ENCODE assay signal across 22 cellular contexts in genomic region chr1:106173101-106173500, GRCh38.
"Had no signal": no experiment of that assay in that cellular context is flagged by ENCODE, and none has a peak within 500 bp of the region (broad histone marks: within the 10 kb centered on the region; RNA-seq: fewer than 3 reads in every experiment).

No MANE protein-coding gene starts in this region.

- H3K27me3 ChIP-seq: breast epithelium, esophagus muscularis mucosa, sigmoid colon, stomach, suprapubic skin, tibial nerve had no signal

- H3K36me3 ChIP-seq: breast epithelium, esophagus muscularis mucosa, left ventricle myocardium inferior, sigmoid colon, stomach, suprapubic skin, tibial nerve had no signal

- H3K4me2 ChIP-seq: smooth muscle cell had no signal

- H3K27ac Mint-ChIP-seq: activated CD4-positive, alpha-beta memory T cell treated with anti-CD3 and anti-CD28 coated beads for 36 hours; activated naive CD4-positive, alpha-beta T cell treated with anti-CD3 and anti-CD28 coated beads for 36 hours; activated naive CD8-positive, alpha-beta T cell treated with anti-CD3 and anti-CD28 coated beads, Interleukin-2, amount 10 ng/mL, durations not matched to agents 7 days and 5 days; effector memory CD8-positive, alpha-beta T cell; mesothelial cell of epicardium; natural killer cell; stimulated activated memory B cell treated with anti-CD40 and anti-IgM and Interleukin-4, amounts not matched to agents 10 μg/mL and 1 μg/mL and 100 μg/mL, for 72 hours had no signal

- H3K4me1 Mint-ChIP-seq: activated naive CD8-positive, alpha-beta T cell treated with anti-CD3 and anti-CD28 coated beads, Interleukin-2, amount 10 ng/mL, durations not matched to agents 7 days and 5 days; central memory CD8-positive, alpha-beta T cell; mesothelial cell of epicardium; natural killer cell; stimulated activated memory B cell treated with anti-CD40 and anti-IgM and Interleukin-4, amounts not matched to agents 10 μg/mL and 1 μg/mL and 100 μg/mL, for 72 hours had no signal

- H3K4me3 ChIP-seq: breast epithelium, esophagus muscularis mucosa, left ventricle myocardium inferior, sigmoid colon, smooth muscle cell, stomach, suprapubic skin, tibial nerve had no signal

- H3K36me3 Mint-ChIP-seq: activated CD4-positive, alpha-beta memory T cell treated with anti-CD3 and anti-CD28 coated beads for 36 hours; activated naive CD8-positive, alpha-beta T cell treated with anti-CD3 and anti-CD28 coated beads, Interleukin-2, amount 10 ng/mL, durations not matched to agents 7 days and 5 days; mesothelial cell of epicardium; stimulated activated memory B cell treated with anti-CD40 and anti-IgM and Interleukin-4, amounts not matched to agents 10 μg/mL and 1 μg/mL and 100 μg/mL, for 72 hours had no signal

- H3K27me3 Mint-ChIP-seq: activated CD4-positive, alpha-beta memory T cell treated with anti-CD3 and anti-CD28 coated beads for 36 hours; activated naive CD8-positive, alpha-beta T cell treated with anti-CD3 and anti-CD28 coated beads, Interleukin-2, amount 10 ng/mL, durations not matched to agents 7 days and 5 days; central memory CD8-positive, alpha-beta T cell; effector memory CD8-positive, alpha-beta T cell; stimulated activated memory B cell treated with anti-CD40 and anti-IgM and Interleukin-4, amounts not matched to agents 10 μg/mL and 1 μg/mL and 100 μg/mL, for 72 hours had no signal

- H3K4me1 ChIP-seq: breast epithelium, esophagus muscularis mucosa, left ventricle myocardium inferior, sigmoid colon, stomach, suprapubic skin, tibial nerve had no signal

- H3K4me3 Mint-ChIP-seq: activated CD4-positive, alpha-beta memory T cell treated with anti-CD3 and anti-CD28 coated beads for 36 hours; activated naive CD4-positive, alpha-beta T cell treated with anti-CD3 and anti-CD28 coated beads for 36 hours; activated naive CD8-positive, alpha-beta T cell treated with anti-CD3 and anti-CD28 coated beads, Interleukin-2, amount 10 ng/mL, durations not matched to agents 7 days and 5 days; central memory CD8-positive, alpha-beta T cell; effector memory CD8-positive, alpha-beta T cell; mesothelial cell of epicardium; natural killer cell; stimulated activated memory B cell treated with anti-CD40 and anti-IgM and Interleukin-4, amounts not matched to agents 10 μg/mL and 1 μg/mL and 100 μg/mL, for 72 hours had no signal

- DNase-seq: activated CD4-positive, alpha-beta memory T cell treated with anti-CD3 and anti-CD28 coated beads for 36 hours; activated CD4-positive, alpha-beta T cell treated with anti-CD3 and anti-CD28 coated beads for 4 hours; activated CD4-positive, CD25-positive, alpha-beta regulatory T cell; activated naive CD4-positive, alpha-beta T cell treated with anti-CD3 and anti-CD28 coated beads for 36 hours; activated naive CD8-positive, alpha-beta T cell treated with anti-CD3 and anti-CD28 coated beads, Interleukin-2, amount 10 ng/mL, durations not matched to agents 7 days and 5 days; activated T-cell treated with anti-CD3 and anti-CD28 coated beads, Interleukin-2, amount 50 U/mL, for 48 hours; amniotic stem cell; effector memory CD8-positive, alpha-beta T cell; hippocampal formation; left ventricle myocardium inferior; natural killer cell; sigmoid colon; stimulated activated CD4-positive, alpha-beta T cell treated with anti-CD3 and anti-CD28 coated beads, Interleukin-15, amount 100 ng/mL, for 24 hours; stomach had no signal

- H3K9me3 ChIP-seq: esophagus muscularis mucosa, sigmoid colon, suprapubic skin had no signal

- H3K27ac ChIP-seq: breast epithelium, esophagus muscularis mucosa, left ventricle myocardium inferior, sigmoid colon, stomach, suprapubic skin, tibial nerve had no signal
